Comparison of ENCODE assay signal across 9 cellular contexts in the genomic region with DNA sequence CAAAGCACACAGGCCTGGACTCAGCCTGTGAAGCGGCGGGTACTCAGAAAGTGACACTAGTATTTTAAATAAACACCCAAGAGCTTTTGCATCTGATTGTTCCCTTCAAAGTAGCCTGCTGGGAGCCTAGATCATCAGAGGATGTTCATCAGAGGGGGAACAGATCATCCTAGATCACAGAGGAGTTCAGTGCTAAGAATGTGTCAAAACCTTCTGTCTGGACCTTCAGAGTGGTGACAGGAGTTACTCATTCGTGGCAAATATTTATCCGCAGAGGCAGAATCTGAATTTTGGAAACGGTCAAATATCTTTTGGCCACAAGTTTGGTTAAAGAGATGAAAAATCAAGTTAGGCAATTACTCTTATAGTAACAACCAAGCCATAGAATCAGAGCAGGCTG. TPM values are rescaled to one million over a fixed set of nuclear protein-coding genes. Genes with fewer than 3 reads are reported as not detected.
DNase-seq lines count a peak whose midpoint lies in the region; ATAC-seq, FAIRE-seq and TF ChIP-seq lines count a peak whose summit lies in the region.
"Had no signal": no experiment of that assay in that cellular context is flagged by ENCODE, and none has a peak within 500 bp of the region (broad histone marks: within the 10 kb centered on the region; RNA-seq: fewer than 3 reads in every experiment).

No MANE protein-coding gene starts in this region.

- POLR2A ChIA-PET in GM12878 (lab: Charles Lee), result no interaction called here

- no peaks in the 10 kb centered on the region for H3K36me3 Mint-ChIP-seq in natural killer cell

- DNase-seq in left ventricle myocardium inferior (no peak), Right ventricle myocardium inferior (ENCODE audit: missing footprints) (no peak), GM12878 (ENCODE audit: low read depth, low spot score) (no peak), natural killer cell (no peak), retina (no peak), sciatic nerve (ENCODE audit: low spot score) (no peak)

- no peak overlapping the region for H3K27ac Mint-ChIP-seq in natural killer cell

- TF ChIP-seq POLR2A in GM12878 (IDR thresholded peaks at IDR 0.05; ENCODE audit: low read depth, low read length), result no peak

- no peaks in the 10 kb centered on the region for H3K9me3 Mint-ChIP-seq in natural killer cell

- no peaks in the 10 kb centered on the region for H3K79me2 ChIP-seq in GM12878 (ENCODE audit: control insufficient read depth, insufficient read depth, low read length)

- WGBS in GM12878 (ENCODE audit: insufficient coverage, insufficient replicate concordance, low lambda C conversion rate, missing lambda C conversion rate), result 78% methylated on average over 5 of the region's 5 CpGs

- no TSS peak for BruUV-seq in GM12878 (replicated peaks; lab: Mats Ljungman, UMichigan)

- peaks cover 0 to 7% of the 10 kb centered on the region in 2 donors for H3K4me1 Mint-ChIP-seq in natural killer cell

- peak overlapping the region; percentile 64; the same call in 1 of the 2 replicates for H3K4me2 ChIP-seq in GM12878 (ENCODE audit: control insufficient read depth, insufficient read depth)

- RAD21 ChIA-PET in GM12878 (lab: Charles Lee; ENCODE audit: unreplicated experiment), result no interaction called here

- H3K9me3 ChIP-seq in left ventricle myocardium inferior (replicated peaks) (no peaks in the 10 kb centered on the region), GM12878 (replicated peaks; ENCODE audit: control insufficient read depth, insufficient read depth, low read length) (no peaks in the 10 kb centered on the region)
- H3K9me3 ChIP-seq: HAP-1 had no signal

- H3K4me1 ChIP-seq in left ventricle myocardium inferior, result peaks cover 32% of the 10 kb centered on the region
- no peaks in the 10 kb centered on the region for H3K4me1 ChIP-seq in GM12878 (ENCODE audit: control insufficient read depth, insufficient read depth, low read length)

- H3K4me3 ChIP-seq in left ventricle myocardium inferior (peak overlapping the region; percentile 64), GM12878 (no peak overlapping the region)

- H3K9ac ChIP-seq in GM12878 (ENCODE audit: control insufficient read depth, insufficient read depth, low read length), result no peak overlapping the region

- no peak for ATAC-seq in Right ventricle myocardium inferior
- no peak for ATAC-seq in GM12878
- ATAC-seq in natural killer cell, result no peak
- ATAC-seq in HG03342 (IDR thresholded peaks at IDR 0.05; ENCODE audit: unreplicated experiment), result no peak
- no peak for ATAC-seq in sciatic nerve
- no peak for ATAC-seq in GM18870 (IDR thresholded peaks at IDR 0.05; ENCODE audit: unreplicated experiment)

- intact Hi-C loops in left ventricle myocardium inferior (cut with micrococcal nuclease), result no loop called here
- intact Hi-C loops in Right ventricle myocardium inferior (cut with DNase I), result no loop called here
- intact Hi-C loops in GM12878 (cut with micrococcal nuclease; ENCODE audit: unreplicated experiment), result no loop called here
- intact Hi-C loops in natural killer cell (cut with micrococcal nuclease), result no loop called here
- intact Hi-C loops in sciatic nerve (cut with DNase I), result no loop called here

- FAIRE-seq in GM12878 (lab: Jason Lieb, UNC), result no peak

- H3K27me3 ChIP-seq in left ventricle myocardium inferior (ENCODE audit: low read depth) (no peaks in the 10 kb centered on the region), GM12878 (replicated peaks in 1 of 2; ENCODE audit: control insufficient read depth in 2 of 2, insufficient read depth in 2 of 2, low read length in 1 of 2) (peaks cover 0 to 2% of the 10 kb centered on the region in 2 experiments; a peak in 1 of 4 replicates)

- SMC1A ChIA-PET in GM12878 (lab: Charles Lee; ENCODE audit: uncharacterized antibody, unreplicated experiment), result no interaction called here

- H3K4me3 Mint-ChIP-seq in natural killer cell, result peak overlapping the region; percentile 73

- H3K36me3 ChIP-seq in left ventricle myocardium inferior, result no peaks in the 10 kb centered on the region
- H3K36me3 ChIP-seq in GM12878 (ENCODE audit: control insufficient read depth in 2 of 2, insufficient read depth in 2 of 2, low read length in 1 of 2), result no peaks in the 10 kb centered on the region
- H3K36me3 ChIP-seq: HAP-1 had no signal

- no peak for TF ChIP-seq RAD21 in GM12878 (IDR thresholded peaks at IDR 0.05; ENCODE audit: insufficient read depth, low read depth, low read length)

- no peaks in the 10 kb centered on the region for H4K20me1 ChIP-seq in GM12878 (ENCODE audit: control insufficient read depth, insufficient read depth)

- H3K27ac ChIP-seq in left ventricle myocardium inferior (replicated peaks) (peak overlapping the region; percentile 87), GM12878 (ENCODE audit: control insufficient read depth, insufficient read depth) (no peak overlapping the region)

- in situ Hi-C loops in GM12878 (cut with MboI), result no loop called here

- TF ChIP-seq CTCF in left ventricle myocardium inferior (IDR thresholded peaks at IDR 0.05; ENCODE audit: borderline replicate concordance) (no peak), GM12878 (IDR thresholded peaks at IDR 0.05 in 2 of 3, conservative IDR thresholded peaks at IDR 0.05 in 1 of 3; ENCODE audit: control insufficient read depth in 2 of 3, extremely low read depth in 1 of 3, insufficient read depth in 1 of 3, low read depth in 3 of 3, low read length in 3 of 3) (no peak), natural killer cell (IDR thresholded peaks at IDR 0.05) (no peak)

- peaks cover 9 to 16% of the 10 kb centered on the region in 2 donors for H3K27me3 Mint-ChIP-seq in natural killer cell (ENCODE audit: low read depth in 2 of 2)

- CTCF ChIA-PET in GM12878 (lab: Yijun Ruan, JAX), result no interaction called here

- no peak for TF ChIP-seq EP300 in GM12878 (IDR thresholded peaks at IDR 0.05; ENCODE audit: borderline replicate concordance in 1 of 2, control insufficient read depth in 1 of 2, low read depth in 2 of 2, low read length in 2 of 2)

- H2AFZ ChIP-seq in GM12878 (ENCODE audit: control insufficient read depth, low read depth, low read length), result no peak overlapping the region

RNA-seq across cellular contexts. Expression of a gene that starts 9.7 kb away (rescaled TPM):
- total RNA-seq in left ventricle myocardium inferior, result 2.4 TPM
- total RNA-seq in Right ventricle myocardium inferior, result 2.2 TPM
- 0.66 and 1.3 TPM in 2 replicates for total RNA-seq in GM12878 (2013; cell fraction: nucleolus; rRNA removed)
- total RNA-seq in GM12878 (2014; rRNA removed), result 0.05 and 0.11 TPM in 2 replicates
- total RNA-seq in GM12878 (2014; rRNA removed; fragmentation: Illumina TruSeq; extraction: Trizol), result 0.04 TPM in 1 of 2 replicates, not detected in the other
- 0.16 and 0.36 TPM in 2 replicates for total RNA-seq in GM12878 (2021)
- 0.08 TPM for polyA plus RNA-seq in GM12878 (2011; ENCODE audit: low read depth)
- polyA plus RNA-seq in GM12878 (2011; rRNA removed), result 0.14 and 0.26 TPM in 2 replicates
- polyA plus RNA-seq in GM12878 (2011; cell fraction: cytosol; rRNA removed), result 0.28 and 0.67 TPM in 2 replicates
- 1.0 and 1.7 TPM in 2 replicates for polyA plus RNA-seq in GM12878 (2011; cell fraction: nucleus; rRNA removed)
- polyA plus RNA-seq in GM12878 (2012), result 0.41 and 0.52 TPM in 2 replicates
- 0.01 TPM in 1 of 2 replicates, not detected in the other for polyA plus RNA-seq in GM12878 (2014; fragmentation: Illumina TruSeq; extraction: Trizol)
- polyA plus RNA-seq in GM12878 (2014; fragmentation: Nextera tagmentation; extraction: Ambion mirVana), result not detected
- 0.09 and 0.18 TPM in 2 replicates for polyA plus RNA-seq in GM12878 (2014; rRNA removed)
- under 1 TPM; 0.04 to 0.11 TPM for polyA plus RNA-seq in GM12878 (2016; fragmentation: Nextera tagmentation; extraction: Ambion mirVana)
- 0.07 and 0.46 TPM in 2 replicates for polyA minus RNA-seq in GM12878 (2011; rRNA and poly(A)+ RNA removed)
- not detected in 2 replicates for polyA minus RNA-seq in GM12878 (2011; cell fraction: cytosol; rRNA and poly(A)+ RNA removed)
- 0.24 and 0.67 TPM in 2 replicates for polyA minus RNA-seq in GM12878 (2011; cell fraction: nucleus; rRNA and poly(A)+ RNA removed)
- total RNA-seq in natural killer cell, result 1 to 10 TPM in 2 of 3 donors, under 1 TPM in 1; 0.93 to 3.6 (median 1.6) TPM
- total RNA-seq in sciatic nerve, result 9.2 TPM

RNA-seq across cellular contexts. Expression of a gene that starts 14.2 kb away (rescaled TPM):
- 1.6 TPM for total RNA-seq in left ventricle myocardium inferior
- total RNA-seq in Right ventricle myocardium inferior, result 17.6 TPM
- 0.86 and 1.6 TPM in 2 replicates for total RNA-seq in GM12878 (2013; cell fraction: nucleolus; rRNA removed)
- total RNA-seq in GM12878 (2014; rRNA removed), result 0.11 TPM in 1 of 2 replicates, not detected in the other
- total RNA-seq in GM12878 (2014; rRNA removed; fragmentation: Illumina TruSeq; extraction: Trizol), result not detected in 2 replicates
- 0.08 TPM in 1 of 2 replicates, not detected in the other for total RNA-seq in GM12878 (2021)
- polyA plus RNA-seq in GM12878 (2011; ENCODE audit: low read depth), result not detected
- 0.24 TPM in 1 of 2 replicates, not detected in the other for polyA plus RNA-seq in GM12878 (2011; rRNA removed)
- polyA plus RNA-seq in GM12878 (2011; cell fraction: cytosol; rRNA removed), result 0.05 and 0.07 TPM in 2 replicates
- polyA plus RNA-seq in GM12878 (2011; cell fraction: nucleus; rRNA removed), result 0.16 and 0.27 TPM in 2 replicates
- polyA plus RNA-seq in GM12878 (2012), result 0.07 and 0.11 TPM in 2 replicates
- not detected in 2 replicates for polyA plus RNA-seq in GM12878 (2014; fragmentation: Illumina TruSeq; extraction: Trizol)
- polyA plus RNA-seq in GM12878 (2014; fragmentation: Nextera tagmentation; extraction: Ambion mirVana), result under 1 TPM; 0.05 to 0.13 TPM
- not detected in 2 replicates for polyA plus RNA-seq in GM12878 (2014; rRNA removed)
- not detected for polyA plus RNA-seq in GM12878 (2016; fragmentation: Nextera tagmentation; extraction: Ambion mirVana)
- polyA minus RNA-seq in GM12878 (2011; rRNA and poly(A)+ RNA removed), result 0.10 TPM in 1 of 2 replicates, not detected in the other
- not detected in 2 replicates for polyA minus RNA-seq in GM12878 (2011; cell fraction: cytosol; rRNA and poly(A)+ RNA removed)
- 0.73 TPM in 1 of 2 replicates, not detected in the other for polyA minus RNA-seq in GM12878 (2011; cell fraction: nucleus; rRNA and poly(A)+ RNA removed)
- total RNA-seq in natural killer cell, result under 1 TPM; 0.40 to 0.75 (median 0.66) TPM
- total RNA-seq in sciatic nerve, result 57.4 TPM

RNA-seq across cellular contexts. Expression of a gene that starts 25.6 kb away (rescaled TPM):
- 11.4 TPM for total RNA-seq in left ventricle myocardium inferior
- total RNA-seq in Right ventricle myocardium inferior, result 13.7 TPM
- 6.9 and 7.6 TPM in 2 replicates for total RNA-seq in GM12878 (2013; cell fraction: nucleolus; rRNA removed)
- 1.9 and 2.5 TPM in 2 replicates for total RNA-seq in GM12878 (2014; rRNA removed)
- total RNA-seq in GM12878 (2014; rRNA removed; fragmentation: Illumina TruSeq; extraction: Trizol), result 2.0 and 2.1 TPM in 2 replicates
- 2.0 and 2.8 TPM in 2 replicates for total RNA-seq in GM12878 (2021)
- 2.6 TPM for polyA plus RNA-seq in GM12878 (2011; ENCODE audit: low read depth)
- polyA plus RNA-seq in GM12878 (2011; rRNA removed), result 1.4 and 1.5 TPM in 2 replicates
- 0.75 and 1.5 TPM in 2 replicates for polyA plus RNA-seq in GM12878 (2011; cell fraction: cytosol; rRNA removed)
- 0.31 and 0.75 TPM in 2 replicates for polyA plus RNA-seq in GM12878 (2011; cell fraction: nucleus; rRNA removed)
- 2.6 and 3.3 TPM in 2 replicates for polyA plus RNA-seq in GM12878 (2012)
- 1.8 and 2.1 TPM in 2 replicates for polyA plus RNA-seq in GM12878 (2014; fragmentation: Illumina TruSeq; extraction: Trizol)
- polyA plus RNA-seq in GM12878 (2014; fragmentation: Nextera tagmentation; extraction: Ambion mirVana), result 1 to 10 TPM; 1.4 to 1.5 TPM
- polyA plus RNA-seq in GM12878 (2014; rRNA removed), result 2.1 and 3.5 TPM in 2 replicates
- polyA plus RNA-seq in GM12878 (2016; fragmentation: Nextera tagmentation; extraction: Ambion mirVana), result 1 to 10 TPM; 1.7 to 2.1 TPM
- 1.5 and 1.9 TPM in 2 replicates for polyA minus RNA-seq in GM12878 (2011; rRNA and poly(A)+ RNA removed)
- 0.73 TPM in 1 of 2 replicates, not detected in the other for polyA minus RNA-seq in GM12878 (2011; cell fraction: cytosol; rRNA and poly(A)+ RNA removed)
- polyA minus RNA-seq in GM12878 (2011; cell fraction: nucleus; rRNA and poly(A)+ RNA removed), result 0.38 and 0.60 TPM in 2 replicates
- total RNA-seq in natural killer cell, result 1 to 10 TPM; 2.0 to 3.1 (median 3.1) TPM
- 6.2 TPM for total RNA-seq in sciatic nerve

RNA-seq across cellular contexts. Expression of a gene that starts 25.7 kb away (rescaled TPM):
- total RNA-seq in left ventricle myocardium inferior (not detected), Right ventricle myocardium inferior (not detected), GM12878 (2014; rRNA removed) (not detected in 2 replicates), GM12878 (2014; rRNA removed; fragmentation: Illumina TruSeq; extraction: Trizol) (not detected in 2 replicates), GM12878 (2021) (not detected in 2 replicates), natural killer cell (under 1 TPM in 2 of 3 donors, not detected in 1; 0.25 to 0.38 TPM), sciatic nerve (not detected)
- total RNA-seq in GM12878 (2013; cell fraction: nucleolus; rRNA removed), result not detected in 2 replicates
- not detected for polyA plus RNA-seq in GM12878 (2011; ENCODE audit: low read depth)
- polyA plus RNA-seq in GM12878 (2011; rRNA removed) (not detected in 2 replicates), GM12878 (2014; fragmentation: Illumina TruSeq; extraction: Trizol) (not detected in 2 replicates), GM12878 (2014; fragmentation: Nextera tagmentation; extraction: Ambion mirVana) (not detected), GM12878 (2014; rRNA removed) (not detected in 2 replicates), GM12878 (2016; fragmentation: Nextera tagmentation; extraction: Ambion mirVana) (not detected)
- not detected in 2 replicates for polyA plus RNA-seq in GM12878 (2011; cell fraction: cytosol; rRNA removed)
- not detected in 2 replicates for polyA plus RNA-seq in GM12878 (2011; cell fraction: nucleus; rRNA removed)
- polyA plus RNA-seq in GM12878 (2012), result not detected in 2 replicates
- polyA minus RNA-seq in GM12878 (2011; rRNA and poly(A)+ RNA removed), result not detected in 2 replicates
- not detected in 2 replicates for polyA minus RNA-seq in GM12878 (2011; cell fraction: cytosol; rRNA and poly(A)+ RNA removed)
- polyA minus RNA-seq in GM12878 (2011; cell fraction: nucleus; rRNA and poly(A)+ RNA removed), result not detected in 2 replicates
